Comparison of ENCODE assay signal across 17 cellular contexts in the genomic region with DNA sequence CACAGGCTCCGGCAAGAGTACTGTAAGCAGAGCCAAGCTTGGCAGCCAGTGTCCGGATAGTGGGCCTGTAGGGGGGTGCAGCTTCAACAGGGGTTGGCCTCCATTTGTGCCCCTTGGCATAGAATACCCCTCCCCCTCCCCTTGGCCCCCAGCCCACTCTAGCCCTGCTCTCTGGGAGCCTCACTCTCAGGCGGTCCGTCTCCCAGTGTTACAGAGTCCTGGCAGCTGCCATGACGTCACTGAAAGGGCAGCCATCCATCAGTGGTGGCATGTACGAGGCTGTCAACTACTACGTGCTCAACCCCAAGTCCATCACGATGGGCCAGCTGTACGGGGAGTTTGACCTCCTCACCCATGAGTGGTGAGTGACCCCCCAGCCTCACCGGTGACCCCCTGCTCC. TPM values are rescaled to one million over a fixed set of nuclear protein-coding genes. Genes with fewer than 3 reads are reported as not detected.
"Had no signal": no experiment of that assay in that cellular context is flagged by ENCODE, and none has a peak within 500 bp of the region (broad histone marks: within the 10 kb centered on the region; RNA-seq: fewer than 3 reads in every experiment).

No MANE protein-coding gene starts in this region.

- H3K27ac ChIP-seq: ascending aorta, breast epithelium, hepatocyte, ovary, skin epidermis had no signal

- H3K4me1 Mint-ChIP-seq: activated CD4-positive, alpha-beta T cell treated with anti-CD3 and anti-CD28 coated beads, Interleukin-2, amount 10 ng/mL, durations not matched to agents 7 days and 5 days; activated naive CD8-positive, alpha-beta T cell treated with anti-CD3 and anti-CD28 coated beads, Interleukin-2, amount 10 ng/mL, durations not matched to agents 7 days and 5 days had no signal

- H3K9me3 ChIP-seq: ascending aorta, breast epithelium, ovary had no signal

- H3K27ac Mint-ChIP-seq: activated naive CD8-positive, alpha-beta T cell treated with anti-CD3 and anti-CD28 coated beads, Interleukin-2, amount 10 ng/mL, durations not matched to agents 7 days and 5 days; nephron progenitor cell; stimulated activated naive B cell treated with anti-CD40 and anti-IgM and Interleukin-4, amounts not matched to agents 10 μg/mL and 1 μg/mL and 100 μg/mL, for 72 hours had no signal

- H3K27me3 ChIP-seq: ascending aorta, breast epithelium, hepatocyte, ovary had no signal

- ATAC-seq: stimulated activated naive B cell treated with anti-CD40 and anti-IgM and Interleukin-4, amounts not matched to agents 10 μg/mL and 1 μg/mL and 100 μg/mL, for 72 hours had no signal

- H3K4me3 Mint-ChIP-seq: activated CD4-positive, alpha-beta T cell treated with anti-CD3 and anti-CD28 coated beads, Interleukin-2, amount 10 ng/mL, durations not matched to agents 7 days and 5 days; activated naive CD8-positive, alpha-beta T cell treated with anti-CD3 and anti-CD28 coated beads, Interleukin-2, amount 10 ng/mL, durations not matched to agents 7 days and 5 days; nephron progenitor cell; stimulated activated naive B cell treated with anti-CD40 and anti-IgM and Interleukin-4, amounts not matched to agents 10 μg/mL and 1 μg/mL and 100 μg/mL, for 72 hours had no signal

- H3K36me3 ChIP-seq: breast epithelium, ovary had no signal

- H3K36me3 Mint-ChIP-seq: activated naive CD8-positive, alpha-beta T cell treated with anti-CD3 and anti-CD28 coated beads, Interleukin-2, amount 10 ng/mL, durations not matched to agents 7 days and 5 days had no signal

- DNase-seq: activated CD4-positive, alpha-beta T cell treated with anti-CD3 and anti-CD28 coated beads, Interleukin-2, amount 10 ng/mL, durations not matched to agents 7 days and 5 days; activated CD4-positive, CD25-positive, alpha-beta regulatory T cell; activated CD8-positive, alpha-beta memory T cell treated with anti-CD3 and anti-CD28 coated beads for 24 hours; activated naive CD8-positive, alpha-beta T cell treated with anti-CD3 and anti-CD28 coated beads, Interleukin-2, amount 10 ng/mL, durations not matched to agents 7 days and 5 days; erythroblast; mesendoderm; nephron progenitor cell; ovary; retina; stimulated activated CD4-positive, alpha-beta T cell treated with anti-CD3 and anti-CD28 coated beads, Interleukin-15, amount 100 ng/mL, for 24 hours; stimulated activated CD4-positive, alpha-beta T cell treated with anti-CD3 and anti-CD28 coated beads, Interleukin-4, amount 100 ng/mL, for 1 hour; stimulated activated naive B cell treated with anti-CD40 and anti-IgM and Interleukin-4, amounts not matched to agents 10 μg/mL and 1 μg/mL and 100 μg/mL, for 72 hours; SW 1271 had no signal

- H3K4me2 ChIP-seq: hepatocyte had no signal

- H3K4me1 ChIP-seq: ascending aorta, breast epithelium had no signal

- H2AFZ ChIP-seq: hepatocyte had no signal

- H3K27me3 Mint-ChIP-seq: activated CD4-positive, alpha-beta T cell treated with anti-CD3 and anti-CD28 coated beads, Interleukin-2, amount 10 ng/mL, durations not matched to agents 7 days and 5 days; activated naive CD8-positive, alpha-beta T cell treated with anti-CD3 and anti-CD28 coated beads, Interleukin-2, amount 10 ng/mL, durations not matched to agents 7 days and 5 days; stimulated activated naive B cell treated with anti-CD40 and anti-IgM and Interleukin-4, amounts not matched to agents 10 μg/mL and 1 μg/mL and 100 μg/mL, for 72 hours had no signal

- H3K9me3 Mint-ChIP-seq: activated CD4-positive, alpha-beta T cell treated with anti-CD3 and anti-CD28 coated beads, Interleukin-2, amount 10 ng/mL, durations not matched to agents 7 days and 5 days; activated naive CD8-positive, alpha-beta T cell treated with anti-CD3 and anti-CD28 coated beads, Interleukin-2, amount 10 ng/mL, durations not matched to agents 7 days and 5 days; nephron progenitor cell; stimulated activated naive B cell treated with anti-CD40 and anti-IgM and Interleukin-4, amounts not matched to agents 10 μg/mL and 1 μg/mL and 100 μg/mL, for 72 hours had no signal

- H3K4me3 ChIP-seq: ascending aorta, breast epithelium, hepatocyte, ovary, skin epidermis had no signal

RNA-seq across cellular contexts. Expression of a gene that starts 43.9 kb away (rescaled TPM):
- total RNA-seq: ascending aorta had no signal
